In the genomic region with DNA sequence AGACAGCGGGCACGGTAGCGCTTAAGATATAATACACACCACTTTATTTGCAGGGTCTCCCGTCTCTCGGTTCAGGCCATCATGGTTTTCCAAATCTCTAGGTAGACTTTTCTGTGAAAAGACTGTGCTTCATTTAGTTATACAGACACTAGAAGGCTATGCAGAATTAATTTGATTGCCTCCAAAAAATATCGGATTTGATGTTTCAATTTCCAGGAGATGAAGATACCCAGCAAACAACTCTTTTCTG, we compare ENCODE assay signal across 9 cellular contexts. TPM values are rescaled to one million over a fixed set of nuclear protein-coding genes. Genes with fewer than 3 reads are reported as not detected.
DNase-seq lines count a peak whose midpoint lies in the region; FAIRE-seq and TF ChIP-seq lines count a peak whose summit lies in the region.
"Had no signal": no experiment of that assay in that cellular context is flagged by ENCODE, and none has a peak within 500 bp of the region (broad histone marks: within the 10 kb centered on the region; RNA-seq: fewer than 3 reads in every experiment).

No MANE protein-coding gene starts in this region.

- peak overlapping the region; percentile 90 for H3K4me3 ChIP-seq in GM12865 (ENCODE audit: low read depth, low read length)
- H3K4me3 ChIP-seq in iPS-15b (ENCODE audit: low read depth, low read length): peak overlapping the region; percentile 96
- peak overlapping the region; percentile 76 to 77 for H3K4me3 ChIP-seq in small intestine (ENCODE audit: low read depth in 1 of 2, low read length in 2 of 2)

- DNase-seq in GM12865 (ENCODE audit: low read depth): no peak
- DNase-seq in small intestine: no peak
- no peak for DNase-seq in NCI-H526 (lab: John Stamatoyannopoulos, UW)
- no peak for DNase-seq in DMS114 treated with DMSO at 0.1 percent for 48 hours (lab: John Stamatoyannopoulos, UW; ENCODE audit: unreplicated experiment)
- no peak for DNase-seq in MV-4-11 (lab: John Stamatoyannopoulos, UW)
- DNase-seq in GM19239 (ENCODE audit: insufficient read length, low spot score): no peak
- DNase-seq: HFFc6 had no signal

- H3K27me3 ChIP-seq in iPS-15b (ENCODE audit: control insufficient read depth, insufficient read depth, low read length) (no peaks in the 10 kb centered on the region), small intestine (ENCODE audit: control insufficient read depth in 2 of 2, insufficient read depth in 2 of 2, low read length in 2 of 2) (no peaks in the 10 kb centered on the region)

- FAIRE-seq in small intestine (lab: Jason Lieb, UNC): no peak
- no peak for FAIRE-seq in GM19239 (lab: Jason Lieb, UNC)

- TF ChIP-seq CTCF in GM12865 (IDR thresholded peaks at IDR 0.05; ENCODE audit: insufficient read depth, low read depth, low read length, missing control alignments) (no peak), VCaP (conservative IDR thresholded peaks at IDR 0.05) (no peak)

- no peaks in the 10 kb centered on the region for H3K9me3 ChIP-seq in iPS-15b (ENCODE audit: control insufficient read depth, insufficient read depth, low read length)
- H3K9me3 ChIP-seq in small intestine (ENCODE audit: control insufficient read depth, low read depth): no peaks in the 10 kb centered on the region

- H3K27ac ChIP-seq in VCaP: peak overlapping the region; percentile 96
- peak overlapping the region in 1 of 2 donors; percentile 96 for H3K27ac ChIP-seq in small intestine (ENCODE audit: low read depth in 1 of 2, low read length in 1 of 2)

- H3K36me3 ChIP-seq in iPS-15b (ENCODE audit: control insufficient read depth, insufficient read depth, low read length) (no peaks in the 10 kb centered on the region), small intestine (ENCODE audit: control insufficient read depth in 2 of 2, insufficient read depth in 2 of 2, low read length in 2 of 2) (peaks cover 0 to 6% of the 10 kb centered on the region in 2 donors)

- H3K9ac ChIP-seq in iPS-15b (ENCODE audit: low read depth, low read length): peak overlapping the region; percentile 78

- peaks cover 10% of the 10 kb centered on the region for H3K4me1 ChIP-seq in iPS-15b (ENCODE audit: control insufficient read depth, insufficient read depth, low read length)
- peaks cover 4 to 5% of the 10 kb centered on the region in 2 donors for H3K4me1 ChIP-seq in small intestine (ENCODE audit: control insufficient read depth in 2 of 2, insufficient read depth in 1 of 2, low read depth in 1 of 2, low read length in 1 of 2)

- 0 to 1% (median 0%) methylated on average over 6 of the region's 6 CpGs for WGBS in small intestine, 3 donors

RNA-seq across cellular contexts. Expression of gene TBP, which starts 0.6 kb away (rescaled TPM):
- 10 to 100 TPM; 10.0 to 17.3 (median 11.9) TPM for polyA plus RNA-seq in small intestine

RNA-seq across cellular contexts. Expression of gene PSMB1, which starts 1.7 kb away (rescaled TPM):
- 100 to 1,000 TPM; 305 to 314 (median 311) TPM for polyA plus RNA-seq in small intestine

RNA-seq across cellular contexts. Expression of gene PDCD2, which starts 29.6 kb away (rescaled TPM):
- polyA plus RNA-seq in small intestine: 10 to 100 TPM; 54.9 to 69.7 (median 59.3) TPM
